In the genomic region with DNA sequence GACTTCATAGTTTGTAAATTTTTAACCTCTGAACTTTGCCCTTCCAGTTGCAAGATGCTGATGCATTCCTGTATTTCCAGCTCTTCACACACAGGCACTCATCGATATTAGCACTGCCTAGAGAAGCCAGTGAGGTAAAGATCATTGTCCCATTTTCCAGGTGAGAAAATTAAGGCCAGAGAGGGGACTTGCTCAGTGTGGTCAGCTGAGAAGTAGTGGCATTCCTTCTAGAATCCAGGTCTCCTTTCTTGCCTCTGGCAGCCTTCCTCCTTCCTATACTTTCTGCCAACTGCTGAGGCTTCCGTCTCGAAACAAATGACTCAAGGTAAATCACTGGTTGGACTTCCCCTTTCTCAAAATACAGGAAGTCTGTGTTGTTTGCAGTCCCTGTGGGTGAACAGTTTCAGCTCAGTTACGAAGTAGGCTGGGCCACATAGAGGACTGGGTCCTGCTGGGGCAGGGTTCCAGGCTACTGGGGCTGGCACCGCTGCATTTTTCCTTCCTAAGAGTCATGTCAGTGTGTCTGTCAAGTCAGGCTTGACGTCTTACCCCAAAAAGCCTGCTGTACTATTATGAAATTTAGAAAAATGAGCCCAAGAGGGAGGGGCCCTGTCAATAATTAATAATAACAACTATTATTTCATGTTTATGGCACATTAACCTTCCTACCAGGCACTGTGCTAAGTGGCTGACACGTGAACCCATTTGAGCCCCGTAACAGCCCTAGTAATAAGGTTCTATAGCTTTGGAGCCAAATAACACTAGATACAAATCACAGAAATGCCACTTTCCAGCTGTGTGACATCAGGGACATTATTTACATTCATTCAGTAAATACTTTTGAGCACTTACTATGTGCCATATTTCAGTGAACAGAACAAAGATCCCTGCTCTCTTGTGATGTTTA, we compare ENCODE assay signal across 8 cellular contexts. TPM values are rescaled to one million over a fixed set of nuclear protein-coding genes. Genes with fewer than 3 reads are reported as not detected.
DNase-seq lines count a peak whose midpoint lies in the region; ATAC-seq and TF ChIP-seq lines count a peak whose summit lies in the region.

No MANE protein-coding gene starts in this region.

- peak; percentile 55 for DNase-seq in NOMO-1 treated with dmso at 0.1 percent for 144 hours (lab: John Stamatoyannopoulos, UW; ENCODE audit: unreplicated experiment)
- DNase-seq in activated T-cell treated with anti-CD3 and anti-CD28 coated beads, Interleukin-2, amount 50 U/mL, for 1 hour = peak; percentile 60
- DNase-seq in foreskin fibroblast = peak; percentile 68 to 69
- DNase-seq in NCI-H2107 (lab: John Stamatoyannopoulos, UW) = no peak
- DNase-seq in DMS 273 treated with DMSO at 0.1 percent for 48 hours (lab: John Stamatoyannopoulos, UW) = no peak

- peaks cover 15% of the 10 kb centered on the region for H3K4me1 ChIP-seq in skeletal muscle satellite cell (ENCODE audit: control insufficient read depth, insufficient read depth, low read length)

- no peak overlapping the region for H3K4me3 ChIP-seq in foreskin fibroblast (ENCODE audit: low read depth in 1 of 2, low read length in 2 of 2)
- H3K4me3 ChIP-seq in skeletal muscle satellite cell (ENCODE audit: low read length) = no peak overlapping the region

- peak overlapping the region; percentile 43 for H3K4me2 ChIP-seq in skeletal muscle satellite cell (ENCODE audit: low read length)

- H3K36me3 ChIP-seq in skeletal muscle satellite cell (ENCODE audit: insufficient read depth, low read length) = no peaks in the 10 kb centered on the region

- no peaks in the 10 kb centered on the region for H3K27me3 ChIP-seq in skeletal muscle satellite cell (ENCODE audit: control insufficient read depth, insufficient read depth, low read length)

- peak overlapping the region; percentile 61 for H3K9ac ChIP-seq in skeletal muscle satellite cell (ENCODE audit: low read depth, low read length)

- no peaks in the 10 kb centered on the region for H3K9me3 ChIP-seq in skeletal muscle satellite cell (replicated peaks; ENCODE audit: low read length)

- no peak for TF ChIP-seq CTCF in foreskin fibroblast (IDR thresholded peaks at IDR 0.05; ENCODE audit: low read depth, low read length)

- ATAC-seq in GM18520 (IDR thresholded peaks at IDR 0.05; ENCODE audit: unreplicated experiment) (peak; percentile 86), HG02938 (IDR thresholded peaks at IDR 0.05; ENCODE audit: unreplicated experiment) (peak; percentile 94)

RNA-seq across cellular contexts. Expression of gene RNF19B, which starts 16.6 kb away (rescaled TPM):
- 9.0 and 10.4 TPM in 2 replicates for total RNA-seq in skeletal muscle satellite cell (2012; rRNA removed)

RNA-seq across cellular contexts. Expression of gene AK2, which starts 55.4 kb away (rescaled TPM):
- total RNA-seq in skeletal muscle satellite cell (2012; rRNA removed) = 224 and 288 TPM in 2 replicates

Comparison
In these comparisons a context has a peak if more than half of its experiments do, and no peak if none do; other contexts are left out.
1. DNase-seq: peak in NOMO-1 treated with dmso at 0.1 percent for 144 hours (single experiment), activated T-cell treated with anti-CD3 and anti-CD28 coated beads, Interleukin-2, amount 50 U/mL, for 1 hour (single experiment) and foreskin fibroblast (2 of 2); none in NCI-H2107 (single experiment) and DMS 273 treated with DMSO at 0.1 percent for 48 hours (single experiment).